24 cellular contexts compared by ENCODE assay signal in genomic region chr9:135035781-135036760, GRCh38. TPM values are rescaled to one million over a fixed set of nuclear protein-coding genes. Genes with fewer than 3 reads are reported as not detected.
DNase-seq lines count a peak whose midpoint lies in the region; ATAC-seq and TF ChIP-seq lines count a peak whose summit lies in the region.
"Had no signal": no experiment of that assay in that cellular context is flagged by ENCODE, and none has a peak within 500 bp of the region (broad histone marks: within the 10 kb centered on the region; RNA-seq: fewer than 3 reads in every experiment).

No MANE protein-coding gene starts in this region.

- no peaks in the 10 kb centered on the region for H3K79me2 ChIP-seq in H9 (ENCODE audit: insufficient read depth, low read length)

- no peak overlapping the region for H3K27ac Mint-ChIP-seq in activated CD8-positive, alpha-beta memory T cell treated with anti-CD3 and anti-CD28 coated beads, Interleukin-2, amount 10 ng/mL, durations not matched to agents 7 days and 5 days
- peak overlapping the region in 1 of 3 experiments; percentile 67; a peak in 1 of 7 replicates for H3K27ac Mint-ChIP-seq in H9
- H3K27ac Mint-ChIP-seq: B cell; CD4-positive, alpha-beta T cell; IgD-negative memory B cell had no signal

- H3K9ac ChIP-seq in H9 (ENCODE audit: extremely low read depth, insufficient read length, low read length): no peak overlapping the region

- no peak overlapping the region for H4K91ac ChIP-seq in H9 (ENCODE audit: insufficient read length, low read depth, low read length)

- H2BK15ac ChIP-seq in H9 (ENCODE audit: low read depth, low read length): no peak overlapping the region

- H3K27ac ChIP-seq in H9 (ENCODE audit: insufficient read length, low read depth, low read length): no peak overlapping the region
- H3K27ac ChIP-seq in sigmoid colon: no peak overlapping the region
- H3K27ac ChIP-seq: 22Rv1, HL-60 had no signal

- no peak for ATAC-seq in activated CD8-positive, alpha-beta memory T cell treated with anti-CD3 and anti-CD28 coated beads, Interleukin-2, amount 10 ng/mL, durations not matched to agents 7 days and 5 days
- no peak for ATAC-seq in left lobe of liver
- ATAC-seq in activated T-cell treated with anti-CD3 and anti-CD28 coated beads, Interleukin-2, amount 50 U/mL, for 4 hours: no peak

- H3K18ac ChIP-seq in H9 (ENCODE audit: insufficient read length, low read depth, low read length): no peak overlapping the region

- H3K36me3 Mint-ChIP-seq in activated CD8-positive, alpha-beta memory T cell treated with anti-CD3 and anti-CD28 coated beads, Interleukin-2, amount 10 ng/mL, durations not matched to agents 7 days and 5 days: no peaks in the 10 kb centered on the region
- no peaks in the 10 kb centered on the region for H3K36me3 Mint-ChIP-seq in H9 (ENCODE audit: insufficient read depth in 1 of 3, low read depth in 3 of 3)
- H3K36me3 Mint-ChIP-seq in activated T-cell treated with anti-CD3 and anti-CD28 coated beads, Interleukin-2, amount 50 U/mL, for 4 hours (ENCODE audit: insufficient read depth): no peaks in the 10 kb centered on the region

- DNase-seq in activated CD8-positive, alpha-beta memory T cell treated with anti-CD3 and anti-CD28 coated beads, Interleukin-2, amount 50 U/mL, for 4 hours: peak; percentile 1
- no peak for DNase-seq in activated CD8-positive, alpha-beta memory T cell treated with anti-CD3 and anti-CD28 coated beads, Interleukin-2, amount 10 ng/mL, durations not matched to agents 7 days and 5 days
- peak; percentile 9 for DNase-seq in H9
- peak; percentile 18 for DNase-seq in left lobe of liver (ENCODE audit: low spot score)
- DNase-seq in sigmoid colon: peak; percentile 58
- DNase-seq in DMS153 treated with DMSO at 0.1 percent for 48 hours (lab: John Stamatoyannopoulos, UW; ENCODE audit: unreplicated experiment): no peak
- DNase-seq in activated T-cell treated with anti-CD3 and anti-CD28 coated beads, Interleukin-2, amount 50 U/mL, for 4 hours: no peak
- DNase-seq in iPS-NIHi7 (ENCODE audit: extremely low spot score): no peak
- DNase-seq: GDM1, H7, Karpas-422, NCI-H1417 treated with DMSO at 0.1 percent for 48 hours, NCI-H187 treated with DMSO at 0.1 percent for 48 hours, NCI-H2227 treated with DMSO at 0.1 percent for 48 hours, NCI-H510A treated with DMSO at 0.1 percent for 48 hours, NCI-H82, OCI-M1 had no signal

- no peak overlapping the region for H2AFZ ChIP-seq in H9 (ENCODE audit: low read length)

- H2BK12ac ChIP-seq in H9 (ENCODE audit: insufficient read length, low read depth, low read length): no peak overlapping the region

- H3K14ac ChIP-seq in H9 (ENCODE audit: insufficient read depth, low read length): no peak overlapping the region

- no peak overlapping the region for H2AK5ac ChIP-seq in H9 (ENCODE audit: insufficient read length, low read length)

- no peaks in the 10 kb centered on the region for H3K9me3 Mint-ChIP-seq in activated CD8-positive, alpha-beta memory T cell treated with anti-CD3 and anti-CD28 coated beads, Interleukin-2, amount 10 ng/mL, durations not matched to agents 7 days and 5 days (ENCODE audit: low read depth)
- no peaks in the 10 kb centered on the region for H3K9me3 Mint-ChIP-seq in H9
- H3K9me3 Mint-ChIP-seq in activated T-cell treated with anti-CD3 and anti-CD28 coated beads, Interleukin-2, amount 50 U/mL, for 4 hours: no peaks in the 10 kb centered on the region
- H3K9me3 Mint-ChIP-seq: CD4-positive, alpha-beta T cell; IgD-negative memory B cell had no signal

- no peaks in the 10 kb centered on the region for H3K23me2 ChIP-seq in H9 (ENCODE audit: insufficient read length, low read depth, low read length, poor library complexity, severe bottlenecking)

- no peak overlapping the region for H3T11ph ChIP-seq in H9 (ENCODE audit: low read length)

- H3K4me1 ChIP-seq in H9 (ENCODE audit: insufficient read depth, low read length) (no peaks in the 10 kb centered on the region), sigmoid colon (no peaks in the 10 kb centered on the region)
- H3K4me1 ChIP-seq: Caco-2 had no signal

- H3K56ac ChIP-seq in H9 (ENCODE audit: insufficient read length, low read depth, low read length): no peak overlapping the region

- TF ChIP-seq POLR2A in sigmoid colon (IDR thresholded peaks at IDR 0.05): no peak

- TF ChIP-seq EP300 in sigmoid colon (IDR thresholded peaks at IDR 0.05): no peak

- H3K9me3 ChIP-seq in H9 (ENCODE audit: control insufficient read depth, low read depth, low read length) (no peaks in the 10 kb centered on the region), sigmoid colon (no peaks in the 10 kb centered on the region)
- H3K9me3 ChIP-seq: Caco-2 had no signal

- H4K5ac ChIP-seq in H9 (ENCODE audit: insufficient read length, low read depth, low read length): peak overlapping the region; percentile 87

- H3K4ac ChIP-seq in H9 (ENCODE audit: low read depth, low read length): no peak overlapping the region

- no peaks in the 10 kb centered on the region for H3K79me1 ChIP-seq in H9 (ENCODE audit: insufficient read depth, low read depth, low read length, poor library complexity, severe bottlenecking)

- no peak overlapping the region for H3K4me3 ChIP-seq in sigmoid colon

- no peak overlapping the region for H3K4me2 ChIP-seq in H9 (ENCODE audit: insufficient read depth, insufficient read length, low read length)

- no peak overlapping the region for H3K23ac ChIP-seq in H9 (ENCODE audit: insufficient read length, low read depth, low read length)

- H2BK20ac ChIP-seq in H9 (ENCODE audit: low read depth, low read length, poor library complexity, severe bottlenecking): no peak overlapping the region

- TF ChIP-seq CTCF in H9 (conservative IDR thresholded peaks at IDR 0.05): no peak
- TF ChIP-seq CTCF in sigmoid colon (IDR thresholded peaks at IDR 0.05): no peak

- H3K36me3 ChIP-seq in sigmoid colon: no peaks in the 10 kb centered on the region

- no peak overlapping the region for H2BK120ac ChIP-seq in H9 (ENCODE audit: low read depth, low read length, poor library complexity, severe bottlenecking)

- no peaks in the 10 kb centered on the region for H3K27me3 ChIP-seq in H9 (ENCODE audit: insufficient read depth, low read length)
- H3K27me3 ChIP-seq in sigmoid colon: peaks cover 0 to 24% (median 0%) of the 10 kb centered on the region in 3 donors

- CTCF ChIA-PET in activated CD8-positive, alpha-beta memory T cell treated with anti-CD3 and anti-CD28 coated beads, Interleukin-2, amount 10 ng/mL, durations not matched to agents 7 days and 5 days (lab: Charles Lee): no interaction called here

- H3K27me3 Mint-ChIP-seq in activated CD8-positive, alpha-beta memory T cell treated with anti-CD3 and anti-CD28 coated beads, Interleukin-2, amount 10 ng/mL, durations not matched to agents 7 days and 5 days: no peaks in the 10 kb centered on the region
- peaks cover 3% of the 10 kb centered on the region; the same call in 1 of the 2 replicates for H3K27me3 Mint-ChIP-seq in H9 (ENCODE audit: low read depth)
- H3K27me3 Mint-ChIP-seq in activated T-cell treated with anti-CD3 and anti-CD28 coated beads, Interleukin-2, amount 50 U/mL, for 4 hours (ENCODE audit: low read depth): peaks cover 3% of the 10 kb centered on the region

- H4K20me1 ChIP-seq in H9 (ENCODE audit: control insufficient read depth, insufficient read depth, insufficient read length): peaks cover 2% of the 10 kb centered on the region

- intact Hi-C loops in sigmoid colon (cut with DNase I): no loop called here

- no peak overlapping the region for H3K4me3 Mint-ChIP-seq in activated CD8-positive, alpha-beta memory T cell treated with anti-CD3 and anti-CD28 coated beads, Interleukin-2, amount 10 ng/mL, durations not matched to agents 7 days and 5 days
- H3K4me3 Mint-ChIP-seq in H9: no peak overlapping the region
- no peak overlapping the region for H3K4me3 Mint-ChIP-seq in activated T-cell treated with anti-CD3 and anti-CD28 coated beads, Interleukin-2, amount 50 U/mL, for 4 hours
- H3K4me3 Mint-ChIP-seq: B cell; CD4-positive, alpha-beta T cell; IgD-negative memory B cell had no signal

- WGBS in H9 (ENCODE audit: extremely low coverage, insufficient read length, low lambda C conversion rate): no CpG with 5 or more reads among the region's 14 CpGs
- WGBS in sigmoid colon, 2 donors: 81 to 86% methylated on average over 14 of the region's 14 CpGs

- H2BK5ac ChIP-seq in H9 (ENCODE audit: insufficient read length, low read length): no peak overlapping the region

- no peak overlapping the region for H4K8ac ChIP-seq in H9 (replicated peaks; ENCODE audit: insufficient read length, low read depth, low read length)

- no peaks in the 10 kb centered on the region for H3K4me1 Mint-ChIP-seq in activated CD8-positive, alpha-beta memory T cell treated with anti-CD3 and anti-CD28 coated beads, Interleukin-2, amount 10 ng/mL, durations not matched to agents 7 days and 5 days
- peaks cover 12 to 13% of the 10 kb centered on the region in 2 experiments; a peak in 3 of 4 replicates for H3K4me1 Mint-ChIP-seq in H9
- H3K4me1 Mint-ChIP-seq in activated T-cell treated with anti-CD3 and anti-CD28 coated beads, Interleukin-2, amount 50 U/mL, for 4 hours (ENCODE audit: low read depth): no peaks in the 10 kb centered on the region
- H3K4me1 Mint-ChIP-seq: B cell, IgD-negative memory B cell had no signal

RNA-seq across cellular contexts. Expression of gene OLFM1, which starts 51.4 kb away (rescaled TPM):
- total RNA-seq in activated CD8-positive, alpha-beta memory T cell treated with anti-CD3 and anti-CD28 coated beads, Interleukin-2, amount 10 ng/mL, durations not matched to agents 7 days and 5 days: under 1 TPM in 1 of 2 experiments, not detected in 1; 0.30 TPM
- total RNA-seq in H9 (2021): 34.1 and 36.8 TPM in 2 replicates
- total RNA-seq in left lobe of liver: 1.8 TPM
- 10 to 100 TPM; 13.3 to 19.3 (median 17.2) TPM for total RNA-seq in sigmoid colon
- polyA plus RNA-seq in sigmoid colon: 10 to 100 TPM in 1 of 3 donors, 1 to 10 TPM in 2; 1.2 to 13.6 (median 4.2) TPM
- total RNA-seq in activated T-cell treated with anti-CD3 and anti-CD28 coated beads, Interleukin-2, amount 50 U/mL, for 4 hours: under 1 TPM in 2 of 3 donors, not detected in 1; 0.22 to 0.26 TPM
- total RNA-seq: B cell; Caco-2; CD4-positive, alpha-beta T cell; MCF 10A had no signal

Comparison
In these comparisons a context has a peak if more than half of its experiments do, and no peak if none do; other contexts are left out.
1. DNase-seq: peak in activated CD8-positive, alpha-beta memory T cell treated with anti-CD3 and anti-CD28 coated beads, Interleukin-2, amount 50 U/mL, for 4 hours (single experiment), H9 (single experiment), left lobe of liver (single experiment) and sigmoid colon (single experiment); none in activated CD8-positive, alpha-beta memory T cell treated with anti-CD3 and anti-CD28 coated beads, Interleukin-2, amount 10 ng/mL, durations not matched to agents 7 days and 5 days (single experiment), DMS153 treated with DMSO at 0.1 percent for 48 hours (single experiment), activated T-cell treated with anti-CD3 and anti-CD28 coated beads, Interleukin-2, amount 50 U/mL, for 4 hours (single experiment) and iPS-NIHi7 (single experiment).